In the genomic region with DNA sequence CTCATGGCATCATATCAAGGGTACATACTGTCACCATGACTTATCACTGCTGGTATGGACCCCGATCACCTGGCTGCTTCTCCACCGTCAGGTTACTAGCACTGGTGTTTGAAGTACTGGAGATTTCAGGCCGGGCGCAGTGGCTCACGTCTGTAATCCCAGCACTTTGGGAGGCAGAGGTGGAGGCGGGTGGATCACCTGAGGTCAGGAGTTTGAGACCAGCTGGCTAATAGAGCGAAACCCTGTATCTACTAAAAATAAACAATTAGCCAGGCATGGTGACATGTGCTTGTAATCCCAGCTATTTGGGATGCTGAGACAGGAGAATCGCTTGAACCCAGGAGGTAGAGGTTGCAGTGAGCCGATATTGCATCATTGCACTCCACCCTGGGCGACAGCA, we compare ENCODE assay signal across 7 cellular contexts.
"Had no signal": no experiment of that assay in that cellular context is flagged by ENCODE, and none has a peak within 500 bp of the region (broad histone marks: within the 10 kb centered on the region; RNA-seq: fewer than 3 reads in every experiment).

No MANE protein-coding gene starts in this region.

- H3K4me3 ChIP-seq: GM23248, HAP-1 had no signal

- ATAC-seq: HCT116 had no signal

- H3K4me1 Mint-ChIP-seq: IgD-negative memory B cell had no signal

- H3K9ac ChIP-seq: GM23248 had no signal

- H3K36me3 ChIP-seq: HAP-1 had no signal

- H3K27ac Mint-ChIP-seq: IgD-negative memory B cell had no signal

- H3K4me1 ChIP-seq: HAP-1 had no signal

- H2AFZ ChIP-seq: GM23248 had no signal

- H3K9me3 ChIP-seq: HAP-1 had no signal

- DNase-seq: GM23248, GOT3, H7, KG1 had no signal

- H3K27ac ChIP-seq: GM23248 had no signal
